In genomic region chr2:151776367-151776766, GRCh38 we compare ENCODE assay signal across 31 cellular contexts.
"Had no signal": no experiment of that assay in that cellular context is flagged by ENCODE, and none has a peak within 500 bp of the region (broad histone marks: within the 10 kb centered on the region; RNA-seq: fewer than 3 reads in every experiment).

No MANE protein-coding gene starts in this region.

- H3K27ac Mint-ChIP-seq: activated CD4-positive, alpha-beta memory T cell treated with anti-CD3 and anti-CD28 coated beads for 36 hours; activated naive CD4-positive, alpha-beta T cell treated with anti-CD3 and anti-CD28 coated beads, Interleukin-2, amount 50 U/mL, for 72 hours; activated naive CD8-positive, alpha-beta T cell treated with anti-CD3 and anti-CD28 coated beads, Interleukin-2, amount 50 U/mL, for 24 hours had no signal

- H3K9me3 ChIP-seq: ascending aorta, body of pancreas, MG63, SJCRH30, SK-N-SH had no signal

- FAIRE-seq: bronchial epithelial cell had no signal

- H3K4me3 Mint-ChIP-seq: activated CD4-positive, alpha-beta memory T cell treated with anti-CD3 and anti-CD28 coated beads for 36 hours; activated naive CD8-positive, alpha-beta T cell treated with anti-CD3 and anti-CD28 coated beads, Interleukin-2, amount 50 U/mL, for 24 hours; activated T-cell treated with anti-CD3 and anti-CD28 coated beads, Interleukin-2, amount 50 U/mL, for 4 hours had no signal

- H3K9ac ChIP-seq: SK-N-SH had no signal

- DNase-seq: activated CD4-positive, alpha-beta memory T cell treated with anti-CD3 and anti-CD28 coated beads for 36 hours; activated CD4-positive, alpha-beta T cell treated with anti-CD3 and anti-CD28 coated beads for 48 hours; activated CD4-positive, CD25-positive, alpha-beta regulatory T cell treated with anti-CD3 and anti-CD28 coated beads, Interleukin-2, amount 50 U/mL, for 72 hours; activated CD8-positive, alpha-beta memory T cell treated with anti-CD3 and anti-CD28 coated beads for 24 hours; activated effector memory CD4-positive, alpha-beta T cell treated with anti-CD3 and anti-CD28 coated beads, Interleukin-2, amount 50 U/mL, for 16 hours; activated naive CD4-positive, alpha-beta T cell treated with Interleukin-2 at 50 U/mL for 16 hours; activated naive CD8-positive, alpha-beta T cell treated with anti-CD3 and anti-CD28 coated beads, Interleukin-2, amount 50 U/mL, for 24 hours; activated T-cell treated with anti-CD3 and anti-CD28 coated beads, Interleukin-2, amount 50 U/mL, for 4 hours; amniotic stem cell; body of pancreas; central memory CD4-positive, alpha-beta T cell; MG63; MV-4-11; NCI-H1105; NCI-H1436; NCI-H1694 treated with DMSO at 0.1 percent for 48 hours; NCI-H2029 treated with DMSO at 0.1 percent for 48 hours; NCI-H345; NCI-H510A; NCI-H526 treated with DMSO at 0.1 percent for 48 hours; NCI-H82; Right ventricle myocardium superior; SJCRH30; SK-N-SH; T-helper 1 cell had no signal

- H3K27ac ChIP-seq: ascending aorta, body of pancreas, RWPE1, SJCRH30, VCaP had no signal

- H3K36me3 ChIP-seq: SJCRH30 had no signal

- H3K27me3 ChIP-seq: ascending aorta, body of pancreas, MG63, SJCRH30 had no signal

- H3K27me3 Mint-ChIP-seq: activated CD4-positive, alpha-beta memory T cell treated with anti-CD3 and anti-CD28 coated beads for 36 hours; activated naive CD8-positive, alpha-beta T cell treated with anti-CD3 and anti-CD28 coated beads, Interleukin-2, amount 50 U/mL, for 24 hours had no signal

- ATAC-seq: activated naive CD4-positive, alpha-beta T cell treated with anti-CD3 and anti-CD28 coated beads, Interleukin-2, amount 50 U/mL, for 72 hours; activated naive CD8-positive, alpha-beta T cell treated with anti-CD3 and anti-CD28 coated beads, Interleukin-2, amount 50 U/mL, for 24 hours; activated T-cell treated with anti-CD3 and anti-CD28 coated beads, Interleukin-2, amount 50 U/mL, for 4 hours; body of pancreas; Panc1 had no signal

- H3K4me3 ChIP-seq: ascending aorta, body of pancreas, MG63, SJCRH30 had no signal

- H3K4me1 ChIP-seq: body of pancreas had no signal

- H3K4me2 ChIP-seq: SK-N-SH had no signal
